In the genomic region with DNA sequence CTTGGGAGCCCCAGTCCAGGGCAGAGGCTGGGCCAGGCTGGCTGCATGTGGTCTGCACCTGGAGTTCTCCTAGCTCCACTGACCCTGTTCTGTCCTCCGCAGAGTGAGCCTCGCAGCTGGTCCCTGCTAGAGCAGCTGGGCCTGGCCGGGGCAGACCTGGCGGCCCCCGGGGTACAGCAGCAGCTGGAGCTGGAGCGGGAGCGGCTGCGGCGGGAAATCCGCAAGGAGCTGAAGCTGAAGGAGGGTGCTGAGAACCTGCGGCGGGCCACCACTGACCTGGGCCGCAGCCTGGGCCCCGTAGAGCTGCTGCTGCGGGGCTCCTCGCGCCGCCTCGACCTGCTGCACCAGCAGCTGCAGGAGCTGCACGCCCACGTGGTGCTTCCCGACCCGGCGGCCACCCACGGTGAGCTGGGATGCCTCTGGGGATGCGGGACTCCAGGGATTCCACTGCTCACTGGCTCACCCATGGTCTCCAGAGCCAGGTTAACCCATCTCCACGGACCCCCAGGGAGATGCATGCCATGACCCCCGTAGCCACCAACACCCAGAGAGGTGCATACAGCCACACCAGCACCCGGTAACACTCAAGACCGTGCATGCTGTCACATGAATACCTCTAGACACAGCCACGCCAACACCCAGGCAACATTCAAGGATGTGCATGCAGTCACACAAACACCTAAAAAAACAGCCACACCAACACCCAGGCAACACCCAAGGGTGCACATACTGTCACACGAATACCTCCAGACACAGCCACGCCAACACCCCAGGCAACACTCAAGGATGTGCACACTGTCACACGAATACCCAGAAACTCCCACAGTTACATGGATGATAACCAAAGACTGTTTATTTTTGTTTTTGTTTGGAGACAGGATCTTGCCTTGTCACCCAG, we compare ENCODE assay signal across 11 cellular contexts. TPM values are rescaled to one million over a fixed set of nuclear protein-coding genes. Genes with fewer than 3 reads are reported as not detected.
DNase-seq lines count a peak whose midpoint lies in the region; ATAC-seq and TF ChIP-seq lines count a peak whose summit lies in the region.
"Had no signal": no experiment of that assay in that cellular context is flagged by ENCODE, and none has a peak within 500 bp of the region (broad histone marks: within the 10 kb centered on the region; RNA-seq: fewer than 3 reads in every experiment).

No MANE protein-coding gene starts in this region.

- POLR2A ChIA-PET in activated CD8-positive, alpha-beta T cell treated with anti-CD3 and anti-CD28 coated beads for 36 hours (lab: Charles Lee): interaction anchor here (0.9 to 1.3 kb wide), 2 partner anchors 22 to 23 kb away, joined by 3 to 4 read pairs; partner anchors contain the start of gene DDX39A

- no peaks in the 10 kb centered on the region for H3K27me3 Mint-ChIP-seq in activated CD8-positive, alpha-beta T cell treated with anti-CD3 and anti-CD28 coated beads for 36 hours
- no peaks in the 10 kb centered on the region for H3K27me3 Mint-ChIP-seq in memory B cell
- H3K27me3 Mint-ChIP-seq: brain had no signal

- no peak overlapping the region for H3K4me3 ChIP-seq in BE2C (ENCODE audit: low read depth, low read length)

- CTCF ChIA-PET in activated CD8-positive, alpha-beta T cell treated with anti-CD3 and anti-CD28 coated beads for 36 hours (lab: Charles Lee): interaction anchor here (1.0 to 1.5 kb wide), 2 partner anchors 9 to 39 kb away, joined by 3 to 4 read pairs; partner anchors contain the start of gene PKN1

- peak overlapping the region; percentile 82 for H3K4me3 Mint-ChIP-seq in activated CD8-positive, alpha-beta T cell treated with anti-CD3 and anti-CD28 coated beads for 36 hours
- H3K4me3 Mint-ChIP-seq in memory B cell: peak overlapping the region; percentile 92
- H3K4me3 Mint-ChIP-seq: brain had no signal

- DNase-seq in BE2C (peak; percentile 40), ELF-1 (ENCODE audit: low read depth, low spot score) (peak; percentile 50), memory B cell (ENCODE audit: low spot score in 2 of 2) (no peak), NCI-H1105 treated with DMSO at 0.1 percent for 48 hours (lab: John Stamatoyannopoulos, UW) (no peak), SKM-1 (lab: John Stamatoyannopoulos, UW; ENCODE audit: unreplicated experiment) (no peak), GM19240 (ENCODE audit: insufficient read length, low spot score) (no peak)
- no peak for DNase-seq in activated CD8-positive, alpha-beta T cell treated with anti-CD3 and anti-CD28 coated beads for 36 hours
- DNase-seq: Kasumi-1, NCI-H2081 had no signal

- no peaks in the 10 kb centered on the region for H3K9me3 Mint-ChIP-seq in activated CD8-positive, alpha-beta T cell treated with anti-CD3 and anti-CD28 coated beads for 36 hours
- H3K9me3 Mint-ChIP-seq in memory B cell: no peaks in the 10 kb centered on the region
- H3K9me3 Mint-ChIP-seq: brain had no signal

- peaks cover 43% of the 10 kb centered on the region for H3K36me3 Mint-ChIP-seq in activated CD8-positive, alpha-beta T cell treated with anti-CD3 and anti-CD28 coated beads for 36 hours (ENCODE audit: low read depth)
- peaks cover 21% of the 10 kb centered on the region for H3K36me3 Mint-ChIP-seq in memory B cell

- intact Hi-C loops in activated CD8-positive, alpha-beta T cell treated with anti-CD3 and anti-CD28 coated beads for 36 hours (cut with micrococcal nuclease): no loop called here

- H3K27me3 ChIP-seq in BE2C: no peaks in the 10 kb centered on the region

- no peak for TF ChIP-seq CTCF in BE2C (IDR thresholded peaks at IDR 0.05; ENCODE audit: low read depth, low read length)
- no peak for TF ChIP-seq CTCF in activated CD8-positive, alpha-beta T cell treated with anti-CD3 and anti-CD28 coated beads for 36 hours (IDR thresholded peaks at IDR 0.05)

- no peaks in the 10 kb centered on the region for H3K9me3 ChIP-seq in BE2C

- peaks cover 34% of the 10 kb centered on the region for H3K36me3 ChIP-seq in BE2C

- no peaks in the 10 kb centered on the region for H3K4me1 ChIP-seq in BE2C

- H3K27ac Mint-ChIP-seq in activated CD8-positive, alpha-beta T cell treated with anti-CD3 and anti-CD28 coated beads for 36 hours: peak overlapping the region; percentile 25
- peak overlapping the region; percentile 11 for H3K27ac Mint-ChIP-seq in memory B cell

- peaks cover 30% of the 10 kb centered on the region for H3K4me1 Mint-ChIP-seq in activated CD8-positive, alpha-beta T cell treated with anti-CD3 and anti-CD28 coated beads for 36 hours (ENCODE audit: low read depth)
- peaks cover 29% of the 10 kb centered on the region for H3K4me1 Mint-ChIP-seq in memory B cell

- no peak for ATAC-seq in activated CD8-positive, alpha-beta T cell treated with anti-CD3 and anti-CD28 coated beads for 36 hours
- ATAC-seq in memory B cell (ENCODE audit: low read depth) (no peak), GM21737 (IDR thresholded peaks at IDR 0.05; ENCODE audit: unreplicated experiment) (no peak)

RNA-seq across cellular contexts. Expression of gene PKN1, which starts 8.2 kb away (rescaled TPM):
- 283 TPM for polyA plus RNA-seq in BE2C (2012; ENCODE audit: insufficient read depth, insufficient read length, low read depth)
- total RNA-seq in activated CD8-positive, alpha-beta T cell treated with anti-CD3 and anti-CD28 coated beads for 36 hours: 100 to 1,000 TPM; 172 to 192 TPM

RNA-seq across cellular contexts. Expression of gene DDX39A, which starts 22.1 kb away (rescaled TPM):
- 374 TPM for polyA plus RNA-seq in BE2C (2012; ENCODE audit: insufficient read depth, insufficient read length, low read depth)
- total RNA-seq in activated CD8-positive, alpha-beta T cell treated with anti-CD3 and anti-CD28 coated beads for 36 hours: 100 to 1,000 TPM; 217 to 226 TPM

RNA-seq across cellular contexts. Expression of gene PTGER1, which starts 33.9 kb away (rescaled TPM):
- polyA plus RNA-seq in BE2C (2012; ENCODE audit: insufficient read depth, insufficient read length, low read depth): 29.0 TPM
- under 1 TPM; 0.43 TPM for total RNA-seq in activated CD8-positive, alpha-beta T cell treated with anti-CD3 and anti-CD28 coated beads for 36 hours

RNA-seq across cellular contexts. Expression of gene GIPC1, which starts 54.6 kb away (rescaled TPM):
- 188 TPM for polyA plus RNA-seq in BE2C (2012; ENCODE audit: insufficient read depth, insufficient read length, low read depth)
- total RNA-seq in activated CD8-positive, alpha-beta T cell treated with anti-CD3 and anti-CD28 coated beads for 36 hours: 10 to 100 TPM; 17.3 to 19.6 TPM

Comparison
In these comparisons a context has a peak if more than half of its experiments do, and no peak if none do; other contexts are left out.
1. DNase-seq: peak in BE2C (single experiment) and ELF-1 (single experiment); none in activated CD8-positive, alpha-beta T cell treated with anti-CD3 and anti-CD28 coated beads for 36 hours (single experiment), memory B cell (0 of 2), NCI-H1105 treated with DMSO at 0.1 percent for 48 hours (single experiment), SKM-1 (single experiment) and GM19240 (single experiment).